8 cellular contexts compared by ENCODE assay signal in genomic region chr9:109117856-109118801, GRCh38. TPM values are rescaled to one million over a fixed set of nuclear protein-coding genes. Genes with fewer than 3 reads are reported as not detected.
A peak's percentile ranks its signal among the peaks of the same experiment; 100 is the strongest.
DNase-seq lines count a peak whose midpoint lies in the region; ATAC-seq and TF ChIP-seq lines count a peak whose summit lies in the region.

No MANE protein-coding gene starts in this region.

- H3K9me3 ChIP-seq in BE2C (no peaks in the 10 kb centered on the region), KOPT-K1 (ENCODE audit: insufficient read depth, low read length, poor library complexity, severe bottlenecking) (no peaks in the 10 kb centered on the region), WERI-Rb-1 (ENCODE audit: severe bottlenecking) (no peaks in the 10 kb centered on the region), mesenchymal stem cell (ENCODE audit: control insufficient read depth, low read length) (no peaks in the 10 kb centered on the region), subcutaneous abdominal adipose tissue (ENCODE audit: control insufficient read depth in 5 of 5, low read length in 5 of 5) (no peaks in the 10 kb centered on the region)

- no peak overlapping the region for H2BK120ac ChIP-seq in mesenchymal stem cell (ENCODE audit: low read depth, low read length)

- DNase-seq in BE2C, result peak; percentile 56
- DNase-seq in WERI-Rb-1, result peak; percentile 65
- peak; percentile 67 for DNase-seq in dermis blood vessel endothelial cell
- peak; percentile 96 for DNase-seq in mesenchymal stem cell
- no peak for DNase-seq in globus pallidus (ENCODE audit: low spot score)

- WGBS in mesenchymal stem cell, result 15% methylated on average over 7 of the region's 14 CpGs

- H3K4me3 ChIP-seq in BE2C (ENCODE audit: low read depth, low read length) (peak overlapping the region; percentile 89), WERI-Rb-1 (ENCODE audit: low read depth, low read length) (peak overlapping the region; percentile 77), mesenchymal stem cell (ENCODE audit: insufficient read depth in 1 of 2, low read depth in 1 of 2, low read length in 2 of 2) (peak overlapping the region; percentile 91 to 98), subcutaneous abdominal adipose tissue (ENCODE audit: low read depth in 1 of 5, low read length in 5 of 5) (peak overlapping the region; percentile 86 to 89 (median 86))

- H3K4me1 ChIP-seq in BE2C, result peaks cover 3% of the 10 kb centered on the region; the same call in 1 of the 2 replicates
- peaks cover 8% of the 10 kb centered on the region for H3K4me1 ChIP-seq in mesenchymal stem cell (ENCODE audit: control insufficient read depth, insufficient read depth, low read depth, low read length)
- peaks cover 6 to 59% (median 56%) of the 10 kb centered on the region in 5 donors for H3K4me1 ChIP-seq in subcutaneous abdominal adipose tissue (ENCODE audit: control insufficient read depth in 5 of 5, insufficient read depth in 5 of 5, low read length in 5 of 5)

- TF ChIP-seq CTCF in BE2C (IDR thresholded peaks at IDR 0.05; ENCODE audit: low read depth, low read length) (no peak), WERI-Rb-1 (IDR thresholded peaks at IDR 0.05; ENCODE audit: low read depth, low read length) (no peak)

- H3K23ac ChIP-seq in mesenchymal stem cell (ENCODE audit: low read length in 2 of 2), result no peak overlapping the region

- peak overlapping the region; percentile 9 for H2BK5ac ChIP-seq in mesenchymal stem cell (ENCODE audit: low read depth, low read length, poor library complexity, severe bottlenecking)

- H3K36me3 ChIP-seq in BE2C, result peaks cover 7% of the 10 kb centered on the region; the same call in 1 of the 2 replicates
- H3K36me3 ChIP-seq in KOPT-K1 (ENCODE audit: insufficient read depth, low read length), result peaks cover 16% of the 10 kb centered on the region
- peaks cover 31% of the 10 kb centered on the region for H3K36me3 ChIP-seq in WERI-Rb-1
- no peaks in the 10 kb centered on the region for H3K36me3 ChIP-seq in mesenchymal stem cell (ENCODE audit: control insufficient read depth in 1 of 2, insufficient read depth in 2 of 2, low read depth in 1 of 2, low read length in 2 of 2)
- no peaks in the 10 kb centered on the region for H3K36me3 ChIP-seq in subcutaneous abdominal adipose tissue (ENCODE audit: control insufficient read depth in 5 of 5, insufficient read depth in 5 of 5, low read length in 5 of 5)

- H2BK15ac ChIP-seq in mesenchymal stem cell (ENCODE audit: low read depth, poor library complexity, severe bottlenecking), result no peak overlapping the region

- H3K4ac ChIP-seq in mesenchymal stem cell (ENCODE audit: low read depth in 1 of 2, low read length in 2 of 2), result peak overlapping the region in 1 of 2 experiments; percentile 17

- no peak overlapping the region for H2BK12ac ChIP-seq in mesenchymal stem cell (ENCODE audit: low read length in 2 of 2)

- no peak overlapping the region for H3K14ac ChIP-seq in mesenchymal stem cell (ENCODE audit: low read length in 2 of 2)

- no peaks in the 10 kb centered on the region for H3K79me1 ChIP-seq in mesenchymal stem cell (replicated peaks; ENCODE audit: low read length, poor library complexity, severe bottlenecking)

- H3K27me3 ChIP-seq in BE2C, result no peaks in the 10 kb centered on the region
- no peaks in the 10 kb centered on the region for H3K27me3 ChIP-seq in WERI-Rb-1 (ENCODE audit: insufficient read depth, low read depth, severe bottlenecking)
- no peaks in the 10 kb centered on the region for H3K27me3 ChIP-seq in mesenchymal stem cell (ENCODE audit: control insufficient read depth in 1 of 2, insufficient read depth in 1 of 2, low read length in 2 of 2)
- H3K27me3 ChIP-seq in subcutaneous abdominal adipose tissue (ENCODE audit: control insufficient read depth in 5 of 5, insufficient read depth in 4 of 5, low read length in 5 of 5), result no peaks in the 10 kb centered on the region

- H3K9ac ChIP-seq in mesenchymal stem cell (ENCODE audit: low read length), result peak overlapping the region; percentile 90
- H3K9ac ChIP-seq in subcutaneous abdominal adipose tissue (ENCODE audit: low read length in 5 of 5), result peak overlapping the region; percentile 72 to 89 (median 87)

- H2AFZ ChIP-seq in mesenchymal stem cell (ENCODE audit: low read depth, low read length), result no peak overlapping the region

- H4K8ac ChIP-seq in mesenchymal stem cell (ENCODE audit: low read length), result peak overlapping the region; percentile 24

- H2AK5ac ChIP-seq in mesenchymal stem cell (ENCODE audit: low read length, severe bottlenecking), result no peak overlapping the region

- peak overlapping the region in 1 of 2 experiments; percentile 44 for H3K18ac ChIP-seq in mesenchymal stem cell (ENCODE audit: low read depth in 1 of 2, low read length in 2 of 2)

- ATAC-seq in HG02642 (IDR thresholded peaks at IDR 0.05; ENCODE audit: poor library complexity, unreplicated experiment), result no peak

- H3K27ac ChIP-seq in KOPT-K1 (ENCODE audit: low read depth, low read length, poor library complexity, severe bottlenecking) (peak overlapping the region; percentile 93), WERI-Rb-1 (peak overlapping the region; percentile 78), mesenchymal stem cell (ENCODE audit: low read length, poor library complexity, severe bottlenecking) (peak overlapping the region; percentile 68), subcutaneous abdominal adipose tissue (ENCODE audit: low read depth, low read length) (peak overlapping the region; percentile 80)

- no peak overlapping the region for H4K91ac ChIP-seq in mesenchymal stem cell (ENCODE audit: low read length)

- H3K4me2 ChIP-seq in mesenchymal stem cell (ENCODE audit: low read length, poor library complexity, severe bottlenecking), result peak overlapping the region; percentile 88

RNA-seq across cellular contexts. Expression of gene TMEM245, which starts 1.6 kb away (rescaled TPM):
- 11.5 TPM for polyA plus RNA-seq in BE2C (2012; ENCODE audit: insufficient read depth, insufficient read length, low read depth)
- 82.4 and 119 TPM in 2 replicates for total RNA-seq in dermis blood vessel endothelial cell
- 37.3 TPM for polyA plus RNA-seq in mesenchymal stem cell (2013, experiment 1 of 2)
- 38.3 TPM for polyA plus RNA-seq in mesenchymal stem cell (2013, experiment 2 of 2)

RNA-seq across cellular contexts. Expression of gene FRRS1L, which starts 48.9 kb away (rescaled TPM):
- polyA plus RNA-seq in BE2C (2012; ENCODE audit: insufficient read depth, insufficient read length, low read depth), result 0.09 TPM
- total RNA-seq in dermis blood vessel endothelial cell, result under 0.01 and 0.05 TPM in 2 replicates
- not detected for polyA plus RNA-seq in mesenchymal stem cell (2013, experiment 1 of 2)
- polyA plus RNA-seq in mesenchymal stem cell (2013, experiment 2 of 2), result 0.01 TPM
